Comparison of ENCODE assay signal across 14 cellular contexts in the genomic region with DNA sequence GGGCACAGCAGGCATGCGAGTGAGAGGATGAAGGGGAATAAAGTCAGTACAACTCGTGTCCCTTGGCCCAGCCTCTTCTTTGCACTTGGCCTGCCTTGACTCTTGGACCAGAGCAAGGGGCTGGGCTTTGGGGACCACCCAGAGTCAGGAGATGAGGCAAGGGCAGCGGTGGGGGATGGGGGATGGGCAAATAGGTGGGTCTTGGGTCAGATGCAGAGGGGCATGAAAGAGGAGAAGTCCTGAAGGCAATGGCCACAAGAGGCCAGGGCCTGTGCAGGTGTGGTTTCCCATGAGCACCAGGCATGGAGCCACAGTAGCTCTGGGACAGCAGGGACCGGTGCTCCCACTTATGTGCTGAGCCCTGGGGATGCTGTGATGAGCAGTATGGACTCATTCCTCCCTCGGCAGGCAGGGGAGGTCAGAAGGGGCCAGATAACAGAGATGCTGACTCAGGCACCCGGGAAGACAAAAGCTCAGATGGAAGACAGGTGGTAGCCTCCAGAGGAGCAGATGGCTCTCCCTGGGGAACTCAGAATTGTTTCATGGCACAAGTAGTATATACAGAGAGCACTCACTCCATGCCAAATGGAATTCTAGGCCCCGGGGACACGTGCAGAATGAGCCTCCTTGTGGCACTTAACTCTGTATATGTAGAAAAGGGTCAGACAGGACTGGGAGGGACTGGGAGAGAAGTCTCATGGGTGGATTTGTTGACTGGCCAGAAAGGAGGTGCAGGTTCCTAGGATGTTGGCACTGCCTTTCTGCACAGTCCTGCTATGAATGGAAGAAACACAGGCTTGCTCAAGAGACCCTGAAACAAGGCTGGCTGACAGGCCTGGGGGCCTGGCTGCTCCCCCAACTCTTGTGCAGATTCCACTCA. TPM values are rescaled to one million over a fixed set of nuclear protein-coding genes. Genes with fewer than 3 reads are reported as not detected.
A peak's percentile ranks its signal among the peaks of the same experiment; 100 is the strongest.
DNase-seq lines count a peak whose midpoint lies in the region; ATAC-seq and TF ChIP-seq lines count a peak whose summit lies in the region.
"Had no signal": no experiment of that assay in that cellular context is flagged by ENCODE, and none has a peak within 500 bp of the region (broad histone marks: within the 10 kb centered on the region; RNA-seq: fewer than 3 reads in every experiment).

No MANE protein-coding gene starts in this region.

- no peak overlapping the region for H3K18ac ChIP-seq in IMR-90 (ENCODE audit: low read depth, low read length)

- peak; percentile 11 for DNase-seq in AG20443 (ENCODE audit: low spot score)
- DNase-seq in IMR-90: no peak
- peak; percentile 58 for DNase-seq in right atrium auricular region (ENCODE audit: low spot score)
- no peak for DNase-seq in nucleus accumbens (lab: John Stamatoyannopoulos, UW)
- DNase-seq: activated CD4-positive, CD25-positive, alpha-beta regulatory T cell; activated naive CD8-positive, alpha-beta T cell treated with anti-CD3 and anti-CD28 coated beads for 36 hours; CD4-positive, CD25-positive, alpha-beta regulatory T cell; KBM-7 had no signal

- no peak overlapping the region for H2BK15ac ChIP-seq in IMR-90 (ENCODE audit: low read depth, low read length)

- H2BK120ac ChIP-seq in IMR-90 (ENCODE audit: low read depth, low read length): no peak overlapping the region

- H3K4me3 ChIP-seq in IMR-90 (ENCODE audit: insufficient read depth, low read depth, low read length): no peak overlapping the region
- H3K4me3 ChIP-seq in right atrium auricular region: no peak overlapping the region
- H3K4me3 ChIP-seq: neural progenitor cell had no signal

- H4K8ac ChIP-seq in IMR-90 (ENCODE audit: low read depth in 2 of 2, low read length in 2 of 2): no peak overlapping the region

- H3K56ac ChIP-seq in IMR-90 (ENCODE audit: extremely low read depth, insufficient read depth, low read length): no peak overlapping the region

- H3K4me1 ChIP-seq in IMR-90 (ENCODE audit: control insufficient read depth, insufficient read depth, low read length) (no peaks in the 10 kb centered on the region; the same call in 1 of the 2 replicates), right atrium auricular region (peaks cover 0 to 29% of the 10 kb centered on the region in 2 donors)
- H3K4me1 ChIP-seq: neural progenitor cell had no signal

- peak overlapping the region; percentile 46 for H2AFZ ChIP-seq in IMR-90 (replicated peaks; ENCODE audit: low read length, poor library complexity)
- H2AFZ ChIP-seq: neural progenitor cell had no signal

- intact Hi-C loops in IMR-90 (cut with micrococcal nuclease): no loop called here

- TF ChIP-seq CTCF in IMR-90 (conservative IDR thresholded peaks at IDR 0.05; ENCODE audit: low read depth, low read length): no peak
- TF ChIP-seq CTCF in right atrium auricular region (IDR thresholded peaks at IDR 0.05): no peak

- H3K9ac ChIP-seq in IMR-90 (ENCODE audit: low read depth, low read length): no peak overlapping the region
- H3K9ac ChIP-seq: neural progenitor cell had no signal

- H3K36me3 ChIP-seq in IMR-90 (ENCODE audit: control insufficient read depth, insufficient read depth, low read length) (no peaks in the 10 kb centered on the region), right atrium auricular region (no peaks in the 10 kb centered on the region)
- H3K36me3 ChIP-seq: neural progenitor cell had no signal

- BruUV-seq in IMR-90 (replicated peaks; lab: Mats Ljungman, UMichigan): no TSS peak

- H3K23ac ChIP-seq in IMR-90 (ENCODE audit: low read depth, low read length): no peak overlapping the region

- POLR2A ChIA-PET in IMR-90 (lab: Charles Lee; ENCODE audit: unreplicated experiment): no interaction called here

- peak overlapping the region; percentile 66 for H2AK9ac ChIP-seq in IMR-90 (replicated peaks; ENCODE audit: low read depth, low read length, poor library complexity)

- no peak overlapping the region for H2AK5ac ChIP-seq in IMR-90 (ENCODE audit: low read depth, low read length)

- H2BK20ac ChIP-seq in IMR-90 (ENCODE audit: low read depth, low read length): no peak overlapping the region

- no peak overlapping the region for H3K27ac ChIP-seq in IMR-90 (ENCODE audit: insufficient read depth, low read length)
- H3K27ac ChIP-seq in right atrium auricular region: peak overlapping the region; percentile 82
- H3K27ac ChIP-seq: neural progenitor cell had no signal

- no peak overlapping the region for H3K14ac ChIP-seq in IMR-90 (replicated peaks; ENCODE audit: low read depth, low read length)

- H3K9me3 ChIP-seq in IMR-90 (ENCODE audit: control insufficient read depth, insufficient read depth, low read length): peaks cover 3% of the 10 kb centered on the region
- H3K9me3 ChIP-seq in right atrium auricular region: no peaks in the 10 kb centered on the region

- peak; percentile 16 for ATAC-seq in IMR-90 (ENCODE audit: low read depth)
- ATAC-seq in SK-N-SH treated with all-trans-retinoic acid at 6 μM for 48 hours: peak; percentile 10
- ATAC-seq in HG02763 (IDR thresholded peaks at IDR 0.05; ENCODE audit: unreplicated experiment): no peak
- ATAC-seq in GM21447 (IDR thresholded peaks at IDR 0.05; ENCODE audit: unreplicated experiment): no peak
- no peak for ATAC-seq in HG02970 (IDR thresholded peaks at IDR 0.05; ENCODE audit: low FRiP score, unreplicated experiment)
- ATAC-seq: Panc1 had no signal

- no peaks in the 10 kb centered on the region; the same call in 1 of the 2 replicates for H4K20me1 ChIP-seq in IMR-90 (ENCODE audit: insufficient read depth, low read length)

- no peak overlapping the region for H3K4me2 ChIP-seq in IMR-90 (ENCODE audit: low read depth, low read length)
- H3K4me2 ChIP-seq: neural progenitor cell had no signal

- H2BK5ac ChIP-seq in IMR-90 (ENCODE audit: low read depth, low read length, poor library complexity, severe bottlenecking): no peak overlapping the region

- 43% methylated on average over 5 of the region's 8 CpGs; no CpG with 5 or more reads in 1 of the 2 experiments for WGBS in IMR-90 (ENCODE audit: extremely low coverage in 2 of 2, insufficient read length in 1 of 2), 2 experiments

- in situ Hi-C loops in IMR-90 (cut with MboI; ENCODE audit: low sequenced_read_pairs): no loop called here

- CTCF ChIA-PET in IMR-90 (lab: Yijun Ruan, JAX): interaction anchor here (1.0 kb wide), 1 partner anchor 15 kb away, joined by 4 read pairs; a partner anchor contains a TSS

- no peak for TF ChIP-seq POLR2A in IMR-90 (IDR thresholded peaks at IDR 0.05; ENCODE audit: low read depth, low read length)

- no peak overlapping the region for H4K5ac ChIP-seq in IMR-90 (ENCODE audit: low read depth, low read length)

- no peak for TF ChIP-seq RAD21 in IMR-90 (IDR thresholded peaks at IDR 0.05; ENCODE audit: low read length)

- dilution Hi-C loops in IMR-90 (cut with HindIII; ENCODE audit: low sequenced_read_pairs, unreplicated experiment): no loop called here

- no peak overlapping the region for H3K4ac ChIP-seq in IMR-90 (ENCODE audit: low read depth, low read length)

- H4K91ac ChIP-seq in IMR-90 (ENCODE audit: insufficient read depth, low read depth, low read length): no peak overlapping the region

- peaks cover 3% of the 10 kb centered on the region; the same call in 1 of the 2 replicates for H3K9me1 ChIP-seq in IMR-90 (ENCODE audit: insufficient read depth, low read length)

- H3K79me1 ChIP-seq in IMR-90 (ENCODE audit: low read depth in 1 of 2, low read length in 2 of 2): no peaks in the 10 kb centered on the region

- peaks cover 7% of the 10 kb centered on the region; the same call in 1 of the 2 replicates for H3K27me3 ChIP-seq in IMR-90 (ENCODE audit: control insufficient read depth, insufficient read depth, low read length)
- H3K27me3 ChIP-seq in right atrium auricular region: no peaks in the 10 kb centered on the region
- H3K27me3 ChIP-seq: neural progenitor cell had no signal

TF ChIP-seq in IMR-90, 13 proteins besides CTCF, POLR2A, EP300 and RAD21:
- TF ChIP-seq MAFK (IDR thresholded peaks at IDR 0.05; ENCODE audit: low read depth, low read length) (0 out of 2 replicates have a peak, but pooled peaks have one; percentile 9), MAZ (IDR thresholded peaks at IDR 0.05; ENCODE audit: borderline replicate concordance, low read depth, low read length) (no peak)

TF ChIP-seq in SK-N-SH treated with all-trans-retinoic acid at 6 μM for 48 hours, 23 proteins besides CTCF, POLR2A, EP300 and RAD21 (continues in another document):
- TF ChIP-seq CSDC2 (CRISPR knock-in tag; IDR thresholded peaks at IDR 0.05) (no peak), ESRRG (CRISPR knock-in tag; IDR thresholded peaks at IDR 0.05) (no peak), ZNF565 (CRISPR knock-in tag; conservative IDR thresholded peaks at IDR 0.05; ENCODE audit: low read depth) (no peak), TCF4 (CRISPR knock-in tag; IDR thresholded peaks at IDR 0.05; ENCODE audit: borderline replicate concordance) (no peak), SNAI2 (CRISPR knock-in tag; IDR thresholded peaks at IDR 0.05) (no peak)
- TF ChIP-seq, protein P1, sequence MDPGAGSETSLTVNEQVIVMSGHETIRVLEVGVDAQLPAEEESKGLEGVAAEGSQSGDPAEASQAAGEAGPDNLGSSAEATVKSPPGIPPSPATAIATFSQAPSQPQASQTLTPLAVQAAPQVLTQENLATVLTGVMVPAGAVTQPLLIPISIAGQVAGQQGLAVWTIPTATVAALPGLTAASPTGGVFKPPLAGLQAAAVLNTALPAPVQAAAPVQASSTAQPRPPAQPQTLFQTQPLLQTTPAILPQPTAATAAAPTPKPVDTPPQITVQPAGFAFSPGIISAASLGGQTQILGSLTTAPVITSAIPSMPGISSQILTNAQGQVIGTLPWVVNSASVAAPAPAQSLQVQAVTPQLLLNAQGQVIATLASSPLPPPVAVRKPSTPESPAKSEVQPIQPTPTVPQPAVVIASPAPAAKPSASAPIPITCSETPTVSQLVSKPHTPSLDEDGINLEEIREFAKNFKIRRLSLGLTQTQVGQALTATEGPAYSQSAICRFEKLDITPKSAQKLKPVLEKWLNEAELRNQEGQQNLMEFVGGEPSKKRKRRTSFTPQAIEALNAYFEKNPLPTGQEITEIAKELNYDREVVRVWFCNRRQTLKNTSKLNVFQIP (CRISPR knock-in tag; IDR thresholded peaks at IDR 0.05; ENCODE audit: borderline replicate concordance, low read depth): no peak

RNA-seq across cellular contexts. Expression of a gene that starts 14.3 kb away (rescaled TPM):
- total RNA-seq in IMR-90 (2012; rRNA removed) (9.7 and 10.9 TPM in 2 replicates), right atrium auricular region (100 to 1,000 TPM in 1 of 2 donors, 10 to 100 TPM in 1; 92.4 to 129 TPM)
- polyA plus RNA-seq in IMR-90 (2012; rRNA removed): 16.8 and 17.3 TPM in 2 replicates
- 7.1 and 19.6 TPM in 2 replicates for polyA plus RNA-seq in IMR-90 (2012; cell fraction: cytosol; rRNA removed)
- polyA plus RNA-seq in IMR-90 (2012; cell fraction: nucleus; rRNA removed; ENCODE audit: low replicate concordance): 23.6 and 53.1 TPM in 2 replicates
- polyA plus RNA-seq: CD4-positive, CD25-positive, alpha-beta regulatory T cell had no signal

RNA-seq across cellular contexts. Expression of a gene that starts 17.6 kb away (rescaled TPM):
- total RNA-seq in IMR-90 (2012; rRNA removed) (not detected in 2 replicates), right atrium auricular region (under 1 TPM; 0.15 to 0.63 TPM)
- not detected in 2 replicates for polyA plus RNA-seq in IMR-90 (2012; rRNA removed)
- not detected in 2 replicates for polyA plus RNA-seq in IMR-90 (2012; cell fraction: cytosol; rRNA removed)
- polyA plus RNA-seq in IMR-90 (2012; cell fraction: nucleus; rRNA removed; ENCODE audit: low replicate concordance): not detected in 2 replicates
- total RNA-seq: activated naive CD8-positive, alpha-beta T cell treated with anti-CD3 and anti-CD28 coated beads for 36 hours; CD4-positive, CD25-positive, alpha-beta regulatory T cell had no signal
- polyA plus RNA-seq: CD4-positive, CD25-positive, alpha-beta regulatory T cell had no signal

RNA-seq across cellular contexts. Expression of a gene that starts 34.8 kb away (rescaled TPM):
- total RNA-seq in IMR-90 (2012; rRNA removed) (not detected in 2 replicates), right atrium auricular region (100 to 1,000 TPM; 444 to 908 TPM)
- not detected in 2 replicates for polyA plus RNA-seq in IMR-90 (2012; rRNA removed)
- not detected in 2 replicates for polyA plus RNA-seq in IMR-90 (2012; cell fraction: cytosol; rRNA removed)
- polyA plus RNA-seq in IMR-90 (2012; cell fraction: nucleus; rRNA removed; ENCODE audit: low replicate concordance): not detected in 2 replicates
- total RNA-seq: activated naive CD8-positive, alpha-beta T cell treated with anti-CD3 and anti-CD28 coated beads for 36 hours; CD4-positive, CD25-positive, alpha-beta regulatory T cell had no signal
- polyA plus RNA-seq: CD4-positive, CD25-positive, alpha-beta regulatory T cell had no signal

Comparison
In these comparisons a context has a peak if more than half of its experiments do, and no peak if none do; other contexts are left out.
1. DNase-seq: peak in AG20443 (single experiment) and right atrium auricular region (single experiment); none in IMR-90 (single experiment) and nucleus accumbens (0 of 56).
2. ATAC-seq: peak in IMR-90 (single experiment) and SK-N-SH treated with all-trans-retinoic acid at 6 μM for 48 hours (single experiment); none in HG02763 (single experiment), GM21447 (single experiment) and HG02970 (single experiment).
3. RNA of a gene that starts 34.8 kb away (total RNA-seq): 444 to 908 TPM in right atrium auricular region; not detected in IMR-90; every median in the first group is over 100 times any median in the second.